Comparison of ENCODE assay signal across 8 cellular contexts in genomic region chr12:53005986-53006809, GRCh38. TPM values are rescaled to one million over a fixed set of nuclear protein-coding genes. Genes with fewer than 3 reads are reported as not detected.
DNase-seq lines count a peak whose midpoint lies in the region; ATAC-seq and TF ChIP-seq lines count a peak whose summit lies in the region.

EIF4B (plus strand) TSS chr12:53006456; CDS start chr12:53006484, 28 bp downstream.

- no peaks in the 10 kb centered on the region for H3K9me3 Mint-ChIP-seq in activated CD4-positive, alpha-beta T cell treated with anti-CD3 and anti-CD28 coated beads for 36 hours (ENCODE audit: low read depth)

- DNase-seq in Ammon's horn (ENCODE audit: low spot score), result peak; percentile 100
- peak; percentile 94 for DNase-seq in GM19238 (ENCODE audit: insufficient read length, low spot score)
- peak; percentile 97 to 99 for DNase-seq in NCI-H524 (lab: John Stamatoyannopoulos, UW)
- DNase-seq in activated CD4-positive, alpha-beta T cell treated with anti-CD3 and anti-CD28 coated beads for 36 hours, result peak; percentile 100
- DNase-seq in choroid plexus epithelial cell (ENCODE audit: low read depth), result peak; percentile 100
- DNase-seq in kidney epithelial cell (ENCODE audit: low read depth), result peak; percentile 94
- peak; percentile 99 to 100 for DNase-seq in stimulated activated CD4-positive, alpha-beta T cell treated with anti-CD3 and anti-CD28 coated beads, Interleukin-15, amount 100 ng/mL, for 48 hours (ENCODE audit: low read depth in 2 of 2)

- no peaks in the 10 kb centered on the region for H3K27me3 ChIP-seq in kidney epithelial cell (ENCODE audit: control insufficient read depth, insufficient read depth, low read length)

- peaks cover 48% of the 10 kb centered on the region for H3K36me3 Mint-ChIP-seq in activated CD4-positive, alpha-beta T cell treated with anti-CD3 and anti-CD28 coated beads for 36 hours (ENCODE audit: low read depth)

- H3K4me1 Mint-ChIP-seq in activated CD4-positive, alpha-beta T cell treated with anti-CD3 and anti-CD28 coated beads for 36 hours, result peaks cover 40% of the 10 kb centered on the region

- CTCF ChIA-PET in activated CD4-positive, alpha-beta T cell treated with anti-CD3 and anti-CD28 coated beads for 36 hours (lab: Charles Lee), result interaction anchor here (0.6 to 2.5 kb wide), 14 partner anchors 16 to 1603 kb away, joined by 3 to 14 read pairs (median 4); partner anchors contain the start of genes AAAS and SPRYD3

- POLR2A ChIA-PET in activated CD4-positive, alpha-beta T cell treated with anti-CD3 and anti-CD28 coated beads for 36 hours (lab: Charles Lee), result interaction anchor here (0.6 to 1.9 kb wide), 9 partner anchors 9 to 1398 kb away, joined by 3 to 7 read pairs (median 5); partner anchors contain the start of genes ATG101, CSAD, SP1 and SPRYD3

- H3K27ac Mint-ChIP-seq in activated CD4-positive, alpha-beta T cell treated with anti-CD3 and anti-CD28 coated beads for 36 hours, result peak within 1 kb of the TSS; percentile 99

- intact Hi-C loops in activated CD4-positive, alpha-beta T cell treated with anti-CD3 and anti-CD28 coated beads for 36 hours (cut with DNase I, micrococcal nuclease), result loop anchor here (1.0 to 10.0 kb wide), 25 partner anchors 41 to 1054 kb away; partner anchors contain the start of genes CSAD (in 2 of the 2), MYG1 (in 2 of the 2), SPRYD3 (in 2 of the 2) and ZNF740 (in 2 of the 2)

- H3K4me3 Mint-ChIP-seq in activated CD4-positive, alpha-beta T cell treated with anti-CD3 and anti-CD28 coated beads for 36 hours, result peak within 1 kb of the TSS; percentile 96

- peak; percentile 87 for ATAC-seq in HG03442 (IDR thresholded peaks at IDR 0.05; ENCODE audit: unreplicated experiment)
- peak; percentile 93 for ATAC-seq in activated CD4-positive, alpha-beta T cell treated with anti-CD3 and anti-CD28 coated beads for 36 hours

- H3K4me3 ChIP-seq in choroid plexus epithelial cell (ENCODE audit: low read depth, low read length) (peak within 1 kb of the TSS; percentile 100), kidney epithelial cell (ENCODE audit: low read depth, low read length) (peak within 1 kb of the TSS; percentile 100)

- no peaks in the 10 kb centered on the region for H3K27me3 Mint-ChIP-seq in activated CD4-positive, alpha-beta T cell treated with anti-CD3 and anti-CD28 coated beads for 36 hours

- no peak for TF ChIP-seq CTCF in choroid plexus epithelial cell (conservative IDR thresholded peaks at IDR 0.05; ENCODE audit: low read depth, low read length)
- no peak for TF ChIP-seq CTCF in kidney epithelial cell (IDR thresholded peaks at IDR 0.05; ENCODE audit: insufficient read depth, low read length, poor library complexity, severe bottlenecking)

- no peaks in the 10 kb centered on the region for H3K36me3 ChIP-seq in kidney epithelial cell (ENCODE audit: control insufficient read depth, insufficient read depth, low read length)

RNA-seq across cellular contexts. Expression of gene EIF4B, which starts in this region (rescaled TPM):
- total RNA-seq in activated CD4-positive, alpha-beta T cell treated with anti-CD3 and anti-CD28 coated beads for 36 hours, result 100 to 1,000 TPM; 698 to 781 TPM
- 484 and 526 TPM in 2 replicates for total RNA-seq in kidney epithelial cell

Comparison
In these comparisons a context has a peak if more than half of its experiments do, and no peak if none do; other contexts are left out.
1. Peak in every context shown above with its lines: DNase-seq, ATAC-seq and H3K4me3 ChIP-seq.